ENCODE assay signal across 17 cellular contexts in genomic region chr9:76415154-76415553, GRCh38. TPM values are rescaled to one million over a fixed set of nuclear protein-coding genes. Genes with fewer than 3 reads are reported as not detected.
DNase-seq lines count a peak whose midpoint lies in the region; ATAC-seq and TF ChIP-seq lines count a peak whose summit lies in the region.
"Had no signal": no experiment of that assay in that cellular context is flagged by ENCODE, and none has a peak within 500 bp of the region (broad histone marks: within the 10 kb centered on the region; RNA-seq: fewer than 3 reads in every experiment).

No MANE protein-coding gene starts in this region.

- H3K4me1 ChIP-seq in BE2C: no peaks in the 10 kb centered on the region
- H3K4me1 ChIP-seq: Caco-2, colonic mucosa had no signal

- H3K27me3 ChIP-seq in BE2C: no peaks in the 10 kb centered on the region
- H3K27me3 ChIP-seq: colonic mucosa had no signal

- no peaks in the 10 kb centered on the region for H3K36me3 ChIP-seq in BE2C
- H3K36me3 ChIP-seq: colonic mucosa had no signal

- H3K4me3 Mint-ChIP-seq in natural killer cell treated with Interleukin-12 subunit alpha and Interleukin-12 subunit beta and Interleukin-15 and Interleukin-18, amount 100 ng/mL, for 72 hours: peak overlapping the region; percentile 11
- H3K4me3 Mint-ChIP-seq in natural killer cell: no peak overlapping the region
- H3K4me3 Mint-ChIP-seq: activated CD4-positive, alpha-beta memory T cell treated with anti-CD3 and anti-CD28 coated beads for 36 hours; activated T-helper 1 cell treated with anti-CD3 and anti-CD28 coated beads, Interleukin-12 subunit alpha, Interleukin-12 subunit beta, Interleukin-2, Interleukin-4 antibody, amounts not matched to agents 30 ng/mL and 10 ng/mL and 1 ng/mL, durations not matched to agents 14 hours and 24 hours and 36 hours; H9; nephron had no signal

- intact Hi-C loops in natural killer cell (cut with micrococcal nuclease): no loop called here

- H3K27ac Mint-ChIP-seq in natural killer cell treated with Interleukin-12 subunit alpha and Interleukin-12 subunit beta and Interleukin-15 and Interleukin-18, amount 100 ng/mL, for 72 hours: peak overlapping the region; percentile 46 to 86
- H3K27ac Mint-ChIP-seq in natural killer cell: no peak overlapping the region
- H3K27ac Mint-ChIP-seq: activated CD4-positive, alpha-beta memory T cell treated with anti-CD3 and anti-CD28 coated beads for 36 hours; activated T-helper 1 cell treated with anti-CD3 and anti-CD28 coated beads, Interleukin-12 subunit alpha, Interleukin-12 subunit beta, Interleukin-2, Interleukin-4 antibody, amounts not matched to agents 30 ng/mL and 10 ng/mL and 1 ng/mL, durations not matched to agents 14 hours and 24 hours and 36 hours; H9; nephron had no signal

- no peak for DNase-seq in natural killer cell treated with Interleukin-12 subunit alpha and Interleukin-12 subunit beta and Interleukin-15 and Interleukin-18, amount 100 ng/mL, for 72 hours (ENCODE audit: low spot score)
- no peak for DNase-seq in natural killer cell
- DNase-seq in RPMI7951 (ENCODE audit: low read depth): peak; percentile 17
- peak; percentile 24 for DNase-seq in epithelial cell of esophagus (ENCODE audit: low read depth)
- no peak for DNase-seq in BE2C
- no peak for DNase-seq in SKM-1 treated with dmso at 0.1 percent for 144 hours (lab: John Stamatoyannopoulos, UW; ENCODE audit: unreplicated experiment)
- no peak for DNase-seq in activated CD4-positive, alpha-beta T cell treated with anti-CD3 and anti-CD28 coated beads, Interleukin-2, amount 50 U/mL, for 4 hours
- no peak for DNase-seq in HuH-7 (ENCODE audit: low spot score)
- DNase-seq: activated CD4-positive, alpha-beta memory T cell treated with anti-CD3 and anti-CD28 coated beads for 36 hours; Caco-2; colonic mucosa; erythroblast; H9; substantia nigra had no signal

- no peaks in the 10 kb centered on the region for H3K9me3 ChIP-seq in BE2C
- H3K9me3 ChIP-seq: Caco-2, colonic mucosa had no signal

- peaks cover 27 to 31% of the 10 kb centered on the region in 2 donors for H3K4me1 Mint-ChIP-seq in natural killer cell treated with Interleukin-12 subunit alpha and Interleukin-12 subunit beta and Interleukin-15 and Interleukin-18, amount 100 ng/mL, for 72 hours (ENCODE audit: low read depth in 2 of 2)
- H3K4me1 Mint-ChIP-seq in natural killer cell: peaks cover 8 to 15% of the 10 kb centered on the region in 2 donors
- H3K4me1 Mint-ChIP-seq: nephron had no signal

- ATAC-seq in natural killer cell treated with Interleukin-12 subunit alpha and Interleukin-12 subunit beta and Interleukin-15 and Interleukin-18, amount 100 ng/mL, for 72 hours: no peak
- ATAC-seq in natural killer cell: no peak

- peaks cover 9% of the 10 kb centered on the region for H3K36me3 Mint-ChIP-seq in natural killer cell treated with Interleukin-12 subunit alpha and Interleukin-12 subunit beta and Interleukin-15 and Interleukin-18, amount 100 ng/mL, for 72 hours
- H3K36me3 Mint-ChIP-seq in natural killer cell: peaks cover 10% of the 10 kb centered on the region

- peaks cover 0 to 5% of the 10 kb centered on the region in 2 donors for H3K27me3 Mint-ChIP-seq in natural killer cell treated with Interleukin-12 subunit alpha and Interleukin-12 subunit beta and Interleukin-15 and Interleukin-18, amount 100 ng/mL, for 72 hours
- H3K27me3 Mint-ChIP-seq in natural killer cell (ENCODE audit: low read depth in 2 of 2): peaks cover 3 to 14% of the 10 kb centered on the region in 2 donors
- H3K27me3 Mint-ChIP-seq: activated CD4-positive, alpha-beta memory T cell treated with anti-CD3 and anti-CD28 coated beads for 36 hours had no signal

- peaks cover 8% of the 10 kb centered on the region for H3K9me3 Mint-ChIP-seq in natural killer cell treated with Interleukin-12 subunit alpha and Interleukin-12 subunit beta and Interleukin-15 and Interleukin-18, amount 100 ng/mL, for 72 hours
- peaks cover 3 to 4% of the 10 kb centered on the region in 2 donors for H3K9me3 Mint-ChIP-seq in natural killer cell

- H3K4me3 ChIP-seq in epithelial cell of esophagus (ENCODE audit: low read length) (no peak overlapping the region), BE2C (ENCODE audit: low read depth, low read length) (no peak overlapping the region)
- H3K4me3 ChIP-seq: colonic mucosa, lung had no signal

- TF ChIP-seq CTCF in natural killer cell (IDR thresholded peaks at IDR 0.05): no peak
- no peak for TF ChIP-seq CTCF in epithelial cell of esophagus (IDR thresholded peaks at IDR 0.05; ENCODE audit: insufficient read depth, low read depth, low read length, missing control alignments)
- TF ChIP-seq CTCF in BE2C (IDR thresholded peaks at IDR 0.05; ENCODE audit: low read depth, low read length): no peak

RNA-seq across cellular contexts. Expression of gene RFK, which starts 20.9 kb away (rescaled TPM):
- total RNA-seq in natural killer cell treated with Interleukin-12 subunit alpha and Interleukin-12 subunit beta and Interleukin-15 and Interleukin-18, amount 100 ng/mL, for 72 hours: 10 to 100 TPM in 1 of 2 donors, 1 to 10 TPM in 1; 9.2 to 11.9 TPM
- 10 to 100 TPM in 1 of 3 donors, 1 to 10 TPM in 2; 8.7 to 11.5 (median 9.2) TPM for total RNA-seq in natural killer cell
- 22.7 and 24.8 TPM in 2 replicates for total RNA-seq in RPMI7951 (2014; rRNA removed; shearing (Covaris generic))
- 20.6 TPM for polyA plus RNA-seq in BE2C (2012; ENCODE audit: insufficient read depth, insufficient read length, low read depth)

RNA-seq across cellular contexts. Expression of gene GCNT1, which starts 43.8 kb away (rescaled TPM):
- 1 to 10 TPM; 8.1 to 8.4 TPM for total RNA-seq in natural killer cell treated with Interleukin-12 subunit alpha and Interleukin-12 subunit beta and Interleukin-15 and Interleukin-18, amount 100 ng/mL, for 72 hours
- 10 to 100 TPM in 2 of 3 donors, 1 to 10 TPM in 1; 8.6 to 23.7 (median 18.5) TPM for total RNA-seq in natural killer cell
- 1.2 and 1.7 TPM in 2 replicates for total RNA-seq in RPMI7951 (2014; rRNA removed; shearing (Covaris generic))
- polyA plus RNA-seq in BE2C (2012; ENCODE audit: insufficient read depth, insufficient read length, low read depth): 0.11 TPM

Comparison
In these comparisons a context has a peak if more than half of its experiments do, and no peak if none do; other contexts are left out.
1. H3K27ac Mint-ChIP-seq: peak in natural killer cell treated with Interleukin-12 subunit alpha and Interleukin-12 subunit beta and Interleukin-15 and Interleukin-18, amount 100 ng/mL, for 72 hours (2 of 2); none in natural killer cell (0 of 2).
2. DNase-seq: peak in RPMI7951 (single experiment) and epithelial cell of esophagus (single experiment); none in natural killer cell treated with Interleukin-12 subunit alpha and Interleukin-12 subunit beta and Interleukin-15 and Interleukin-18, amount 100 ng/mL, for 72 hours (single experiment), natural killer cell (single experiment), BE2C (single experiment), SKM-1 treated with dmso at 0.1 percent for 144 hours (single experiment), activated CD4-positive, alpha-beta T cell treated with anti-CD3 and anti-CD28 coated beads, Interleukin-2, amount 50 U/mL, for 4 hours (0 of 2) and HuH-7 (single experiment).